31 cellular contexts compared by ENCODE assay signal in genomic region chr10:113336549-113337130, GRCh38.
"Had no signal": no experiment of that assay in that cellular context is flagged by ENCODE, and none has a peak within 500 bp of the region (broad histone marks: within the 10 kb centered on the region; RNA-seq: fewer than 3 reads in every experiment).

No MANE protein-coding gene starts in this region.

- H3K27me3 ChIP-seq: brain microvascular endothelial cell, gastroesophageal sphincter had no signal

- ATAC-seq: activated CD4-positive, CD25-positive, alpha-beta regulatory T cell treated with anti-CD3 and anti-CD28 coated beads, Interleukin-2, amount 50 U/mL, for 24 hours; activated CD8-positive, alpha-beta T cell treated with anti-CD3 and anti-CD28 coated beads for 36 hours; activated T-cell treated with anti-CD3 and anti-CD28 coated beads, Interleukin-2, amount 50 U/mL, for 4 hours; activated T-helper 17 cell treated with anti-CD3 and anti-CD28 coated beads, Interleukin-2, amount 50 U/mL, for 72 hours; effector memory CD8-positive, alpha-beta T cell; esophagus mucosa; gastroesophageal sphincter; T-helper 17 cell had no signal

- H3K4me3 ChIP-seq: gastroesophageal sphincter had no signal

- H3K27ac Mint-ChIP-seq: activated B cell treated with CpG ODN at 0.5 μM for 24 hours; activated CD8-positive, alpha-beta T cell treated with anti-CD3 and anti-CD28 coated beads for 36 hours; activated naive CD8-positive, alpha-beta T cell; activated T-helper 17 cell treated with anti-CD3 and anti-CD28 coated beads, Interleukin-2, amount 50 U/mL, for 72 hours; effector memory CD8-positive, alpha-beta T cell; T-helper 17 cell; T-helper 2 cell treated with Interferon-gamma antibody and Interleukin-4, amounts not matched to agents 5 μg/mL and 100 μg/mL, for 36 hours had no signal

- H3K27me3 Mint-ChIP-seq: activated CD8-positive, alpha-beta T cell treated with anti-CD3 and anti-CD28 coated beads for 36 hours; activated naive CD8-positive, alpha-beta T cell had no signal

- H3K36me3 Mint-ChIP-seq: activated naive CD8-positive, alpha-beta T cell had no signal

- H3K4me3 Mint-ChIP-seq: activated B cell treated with CpG ODN at 0.5 μM for 24 hours; activated CD8-positive, alpha-beta T cell treated with anti-CD3 and anti-CD28 coated beads for 36 hours; activated naive CD8-positive, alpha-beta T cell; activated T-cell treated with anti-CD3 and anti-CD28 coated beads, Interleukin-2, amount 50 U/mL, for 4 hours; activated T-helper 17 cell treated with anti-CD3 and anti-CD28 coated beads, Interleukin-2, amount 50 U/mL, for 72 hours; effector memory CD8-positive, alpha-beta T cell; T-helper 17 cell; T-helper 2 cell treated with Interferon-gamma antibody and Interleukin-4, amounts not matched to agents 5 μg/mL and 100 μg/mL, for 36 hours had no signal

- DNase-seq: activated B cell treated with CpG ODN at 0.5 μM for 24 hours; activated CD4-positive, alpha-beta T cell treated with anti-CD3 and anti-CD28 coated beads for 48 hours; activated CD4-positive, alpha-beta T cell treated with anti-CD3 and anti-CD28 coated beads, Interleukin-2, amount 50 U/mL, for 1 hour; activated CD4-positive, alpha-beta T cell treated with anti-CD3 and anti-CD28 coated beads, Interleukin-2, amount 50 U/mL, for 48 hours; activated CD8-positive, alpha-beta memory T cell treated with anti-CD3 and anti-CD28 coated beads for 24 hours; activated CD8-positive, alpha-beta T cell treated with anti-CD3 and anti-CD28 coated beads for 36 hours; activated effector memory CD4-positive, alpha-beta T cell treated with Interleukin-2 at 50 U/mL for 16 hours; activated gamma-delta T cell treated with Interleukin-2 at 50 U/mL for 16 hours; activated naive CD4-positive, alpha-beta T cell treated with anti-CD3 and anti-CD28 coated beads, Interleukin-2, amount 50 U/mL, for 16 hours; activated naive CD4-positive, alpha-beta T cell treated with Interleukin-2 at 50 U/mL for 16 hours; activated T-cell treated with anti-CD3 and anti-CD28 coated beads, Interleukin-2, amount 50 U/mL, for 4 hours; amniotic stem cell; anterior cingulate cortex; brain microvascular endothelial cell; caudate nucleus; cortex of kidney; dermis blood vessel endothelial cell; effector CD4-positive, alpha-beta T cell; effector memory CD8-positive, alpha-beta T cell; foreskin melanocyte; head of caudate nucleus; T-helper 1 cell; T-helper 17 cell; T1000; WERI-Rb-1 had no signal

- H3K4me1 ChIP-seq: gastroesophageal sphincter had no signal

- H3K9me3 Mint-ChIP-seq: activated CD8-positive, alpha-beta T cell treated with anti-CD3 and anti-CD28 coated beads for 36 hours; activated T-cell treated with anti-CD3 and anti-CD28 coated beads, Interleukin-2, amount 50 U/mL, for 4 hours; effector memory CD8-positive, alpha-beta T cell; T-helper 2 cell treated with Interferon-gamma antibody and Interleukin-4, amounts not matched to agents 5 μg/mL and 100 μg/mL, for 36 hours had no signal

- H3K36me3 ChIP-seq: brain microvascular endothelial cell, gastroesophageal sphincter, WERI-Rb-1 had no signal

- H3K4me1 Mint-ChIP-seq: activated B cell treated with CpG ODN at 0.5 μM for 24 hours; activated T-helper 17 cell treated with anti-CD3 and anti-CD28 coated beads, Interleukin-2, amount 50 U/mL, for 72 hours; T-helper 17 cell had no signal

- H3K27ac ChIP-seq: brain microvascular endothelial cell, gastroesophageal sphincter, WERI-Rb-1 had no signal
